In genomic region chr2:12587228-12587627, GRCh38 we compare ENCODE assay signal across 24 cellular contexts.
"Had no signal": no experiment of that assay in that cellular context is flagged by ENCODE, and none has a peak within 500 bp of the region (broad histone marks: within the 10 kb centered on the region; RNA-seq: fewer than 3 reads in every experiment).

No MANE protein-coding gene starts in this region.

- H3K4me3 Mint-ChIP-seq: activated naive CD4-positive, alpha-beta T cell treated with anti-CD3 and anti-CD28 coated beads, Interleukin-2, amount 10 ng/mL, durations not matched to agents 7 days and 5 days; activated naive CD8-positive, alpha-beta T cell treated with anti-CD3 and anti-CD28 coated beads, Interleukin-2, amount 10 ng/mL, durations not matched to agents 7 days and 5 days; natural killer cell treated with Interleukin-12 subunit alpha and Interleukin-12 subunit beta and Interleukin-15 and Interleukin-18, amount 100 ng/mL, for 72 hours had no signal

- H3K27ac ChIP-seq: esophagus muscularis mucosa, lower lobe of right lung, testis had no signal

- DNase-seq: activated B cell treated with CpG ODN at 0.5 μM for 24 hours; activated CD4-positive, alpha-beta T cell treated with anti-CD3 and anti-CD28 coated beads, Interleukin-2, amount 50 U/mL, for 4 hours; activated gamma-delta T cell; activated naive CD4-positive, alpha-beta T cell treated with anti-CD3 and anti-CD28 coated beads, Interleukin-2, amount 10 ng/mL, durations not matched to agents 7 days and 5 days; activated naive CD8-positive, alpha-beta T cell treated with anti-CD3 and anti-CD28 coated beads, Interleukin-2, amount 10 ng/mL, durations not matched to agents 7 days and 5 days; activated T-cell treated with anti-CD3 and anti-CD28 coated beads for 4 hours; caudate nucleus; cortex of kidney; foreskin keratinocyte; heart right ventricle; kidney glomerular epithelial cell; left lung; lower lobe of right lung; mesendoderm; posterior cingulate gyrus; right cardiac atrium; stimulated activated CD4-positive, alpha-beta T cell treated with anti-CD3 and anti-CD28 coated beads, Interleukin-15, amount 100 ng/mL, for 24 hours; stimulated activated CD4-positive, alpha-beta T cell treated with anti-CD3 and anti-CD28 coated beads, Interleukin-2, amount 100 ng/mL, for 24 hours; stimulated activated naive CD4-positive, alpha-beta T cell; testis; transverse colon had no signal

- H3K4me3 ChIP-seq: esophagus muscularis mucosa, heart right ventricle, left lung, lower lobe of right lung, testis, transverse colon had no signal

- H3K27ac Mint-ChIP-seq: activated naive CD4-positive, alpha-beta T cell treated with anti-CD3 and anti-CD28 coated beads, Interleukin-2, amount 10 ng/mL, durations not matched to agents 7 days and 5 days; natural killer cell treated with Interleukin-12 subunit alpha and Interleukin-12 subunit beta and Interleukin-15 and Interleukin-18, amount 100 ng/mL, for 72 hours had no signal

- H3K27me3 ChIP-seq: esophagus muscularis mucosa, foreskin keratinocyte, heart right ventricle, left lung, testis, transverse colon had no signal

- H3K9me3 ChIP-seq: esophagus muscularis mucosa, heart right ventricle, left lung, lower lobe of right lung, testis, transverse colon had no signal

- H3K36me3 ChIP-seq: esophagus muscularis mucosa, heart right ventricle, left lung, lower lobe of right lung, transverse colon had no signal

- H3K36me3 Mint-ChIP-seq: natural killer cell treated with Interleukin-12 subunit alpha and Interleukin-12 subunit beta and Interleukin-15 and Interleukin-18, amount 100 ng/mL, for 72 hours had no signal

- H3K27me3 Mint-ChIP-seq: activated B cell treated with CpG ODN at 0.5 μM for 24 hours; activated naive CD4-positive, alpha-beta T cell treated with anti-CD3 and anti-CD28 coated beads, Interleukin-2, amount 10 ng/mL, durations not matched to agents 7 days and 5 days; activated naive CD8-positive, alpha-beta T cell treated with anti-CD3 and anti-CD28 coated beads, Interleukin-2, amount 10 ng/mL, durations not matched to agents 7 days and 5 days; natural killer cell treated with Interleukin-12 subunit alpha and Interleukin-12 subunit beta and Interleukin-15 and Interleukin-18, amount 100 ng/mL, for 72 hours had no signal

- H3K9me3 Mint-ChIP-seq: activated B cell treated with CpG ODN at 0.5 μM for 24 hours; T-helper 2 cell treated with Interferon-gamma antibody and Interleukin-4, amounts not matched to agents 5 μg/mL and 100 μg/mL, for 36 hours had no signal

- H3K4me1 ChIP-seq: testis had no signal
